22 cellular contexts compared by ENCODE assay signal in the genomic region with DNA sequence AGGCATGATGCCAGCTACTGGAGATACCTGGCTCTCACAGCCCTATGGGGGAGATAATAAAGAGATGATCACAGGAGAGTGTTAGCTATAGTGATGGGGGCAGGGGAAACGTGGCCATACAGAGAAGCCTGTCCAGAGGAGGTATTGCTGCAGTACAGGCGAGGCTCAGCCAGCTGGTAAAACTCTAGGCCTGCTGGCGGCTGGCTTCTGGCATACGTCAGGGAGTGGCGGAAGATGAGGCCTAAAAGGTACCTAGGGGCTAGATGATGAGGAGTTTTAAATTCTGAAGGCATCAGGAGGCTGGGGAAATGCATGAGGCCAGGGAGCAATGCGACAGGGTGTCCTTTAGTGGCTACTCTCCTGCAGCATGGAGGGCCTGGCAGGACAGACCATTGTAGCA.
"Had no signal": no experiment of that assay in that cellular context is flagged by ENCODE, and none has a peak within 500 bp of the region (broad histone marks: within the 10 kb centered on the region; RNA-seq: fewer than 3 reads in every experiment).

No MANE protein-coding gene starts in this region.

- H3K27me3 Mint-ChIP-seq: naive B cell; stimulated activated naive B cell treated with anti-CD40 and anti-IgM and Interleukin-4, amounts not matched to agents 10 μg/mL and 1 μg/mL and 100 μg/mL, for 72 hours; type B pancreatic cell had no signal

- H3K9me3 ChIP-seq: gastrocnemius medialis, neutrophil had no signal

- H3K4me1 Mint-ChIP-seq: stimulated activated naive B cell treated with anti-CD40 and anti-IgM and Interleukin-4, amounts not matched to agents 10 μg/mL and 1 μg/mL and 100 μg/mL, for 72 hours had no signal

- DNase-seq: cortex of kidney; dorsolateral prefrontal cortex; effector memory CD4-positive, alpha-beta T cell; gastrocnemius medialis; glutamatergic neuron; left ventricle myocardium superior; mesenchymal stem cell; naive B cell; nephron progenitor cell; sigmoid colon; stimulated activated CD4-positive, alpha-beta T cell treated with anti-CD3 and anti-CD28 coated beads, Interleukin-2, amount 100 ng/mL, for 24 hours; stimulated activated CD4-positive, alpha-beta T cell treated with anti-CD3 and anti-CD28 coated beads, Interleukin-4, amount 100 ng/mL, for 4 hours; stimulated activated naive B cell treated with anti-CD40 and anti-IgM and Interleukin-4, amounts not matched to agents 10 μg/mL and 1 μg/mL and 100 μg/mL, for 72 hours had no signal

- H3K27me3 ChIP-seq: dorsolateral prefrontal cortex, esophagus muscularis mucosa, gastrocnemius medialis, neutrophil, right atrium auricular region, sigmoid colon had no signal

- H3K27ac Mint-ChIP-seq: nephron progenitor cell; stimulated activated naive B cell treated with anti-CD40 and anti-IgM and Interleukin-4, amounts not matched to agents 10 μg/mL and 1 μg/mL and 100 μg/mL, for 72 hours; type B pancreatic cell had no signal

- FAIRE-seq: keratinocyte, urothelium cell line had no signal

- H3K27ac ChIP-seq: dorsolateral prefrontal cortex, epithelial cell of prostate, esophagus muscularis mucosa, gastrocnemius medialis, neutrophil, right atrium auricular region, sigmoid colon, skin epidermis had no signal

- H3K4me3 Mint-ChIP-seq: naive B cell; nephron progenitor cell; stimulated activated naive B cell treated with anti-CD40 and anti-IgM and Interleukin-4, amounts not matched to agents 10 μg/mL and 1 μg/mL and 100 μg/mL, for 72 hours; type B pancreatic cell had no signal

- ATAC-seq: gastrocnemius medialis; left ventricle myocardium superior; stimulated activated naive B cell treated with anti-CD40 and anti-IgM and Interleukin-4, amounts not matched to agents 10 μg/mL and 1 μg/mL and 100 μg/mL, for 72 hours had no signal

- H3K4me3 ChIP-seq: dorsolateral prefrontal cortex, esophagus muscularis mucosa, gastrocnemius medialis, lung, right atrium auricular region, sigmoid colon, skin epidermis had no signal

- H3K4me1 ChIP-seq: gastrocnemius medialis had no signal
